In the genomic region with DNA sequence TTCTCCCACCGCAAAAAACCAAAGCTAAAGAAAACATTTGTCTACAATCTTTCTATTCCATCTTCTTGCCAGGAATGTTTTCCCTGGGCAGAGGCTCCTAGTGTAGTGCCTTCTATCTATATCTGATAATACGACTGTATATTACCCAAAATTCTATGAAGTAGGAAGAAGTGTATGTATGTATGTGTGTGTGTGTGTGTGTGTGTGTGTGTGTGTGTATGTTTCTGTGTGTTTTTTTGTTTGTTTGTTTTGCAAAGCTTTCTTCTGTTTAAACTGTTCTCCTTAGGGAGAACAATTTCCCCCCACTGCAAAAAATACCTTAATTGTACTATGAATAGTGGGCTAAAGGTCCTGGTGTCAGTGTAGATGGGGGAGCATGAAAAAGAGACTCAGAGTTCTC, we compare ENCODE assay signal across 2 cellular contexts.
TF ChIP-seq lines count a peak whose summit lies in the region.

No MANE protein-coding gene starts in this region.

TF ChIP-seq in liver, 16 proteins besides CTCF, POLR2A, EP300 and RAD21 (continued from another document):
- TF ChIP-seq, protein P1, sequence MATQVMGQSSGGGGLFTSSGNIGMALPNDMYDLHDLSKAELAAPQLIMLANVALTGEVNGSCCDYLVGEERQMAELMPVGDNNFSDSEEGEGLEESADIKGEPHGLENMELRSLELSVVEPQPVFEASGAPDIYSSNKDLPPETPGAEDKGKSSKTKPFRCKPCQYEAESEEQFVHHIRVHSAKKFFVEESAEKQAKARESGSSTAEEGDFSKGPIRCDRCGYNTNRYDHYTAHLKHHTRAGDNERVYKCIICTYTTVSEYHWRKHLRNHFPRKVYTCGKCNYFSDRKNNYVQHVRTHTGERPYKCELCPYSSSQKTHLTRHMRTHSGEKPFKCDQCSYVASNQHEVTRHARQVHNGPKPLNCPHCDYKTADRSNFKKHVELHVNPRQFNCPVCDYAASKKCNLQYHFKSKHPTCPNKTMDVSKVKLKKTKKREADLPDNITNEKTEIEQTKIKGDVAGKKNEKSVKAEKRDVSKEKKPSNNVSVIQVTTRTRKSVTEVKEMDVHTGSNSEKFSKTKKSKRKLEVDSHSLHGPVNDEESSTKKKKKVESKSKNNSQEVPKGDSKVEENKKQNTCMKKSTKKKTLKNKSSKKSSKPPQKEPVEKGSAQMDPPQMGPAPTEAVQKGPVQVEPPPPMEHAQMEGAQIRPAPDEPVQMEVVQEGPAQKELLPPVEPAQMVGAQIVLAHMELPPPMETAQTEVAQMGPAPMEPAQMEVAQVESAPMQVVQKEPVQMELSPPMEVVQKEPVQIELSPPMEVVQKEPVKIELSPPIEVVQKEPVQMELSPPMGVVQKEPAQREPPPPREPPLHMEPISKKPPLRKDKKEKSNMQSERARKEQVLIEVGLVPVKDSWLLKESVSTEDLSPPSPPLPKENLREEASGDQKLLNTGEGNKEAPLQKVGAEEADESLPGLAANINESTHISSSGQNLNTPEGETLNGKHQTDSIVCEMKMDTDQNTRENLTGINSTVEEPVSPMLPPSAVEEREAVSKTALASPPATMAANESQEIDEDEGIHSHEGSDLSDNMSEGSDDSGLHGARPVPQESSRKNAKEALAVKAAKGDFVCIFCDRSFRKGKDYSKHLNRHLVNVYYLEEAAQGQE (IDR thresholded peaks at IDR 0.05) = no peak

TF ChIP-seq in HepG2, 621 proteins besides CTCF, POLR2A, EP300 and RAD21 (continued from another document):
- TF ChIP-seq, protein P2, sequence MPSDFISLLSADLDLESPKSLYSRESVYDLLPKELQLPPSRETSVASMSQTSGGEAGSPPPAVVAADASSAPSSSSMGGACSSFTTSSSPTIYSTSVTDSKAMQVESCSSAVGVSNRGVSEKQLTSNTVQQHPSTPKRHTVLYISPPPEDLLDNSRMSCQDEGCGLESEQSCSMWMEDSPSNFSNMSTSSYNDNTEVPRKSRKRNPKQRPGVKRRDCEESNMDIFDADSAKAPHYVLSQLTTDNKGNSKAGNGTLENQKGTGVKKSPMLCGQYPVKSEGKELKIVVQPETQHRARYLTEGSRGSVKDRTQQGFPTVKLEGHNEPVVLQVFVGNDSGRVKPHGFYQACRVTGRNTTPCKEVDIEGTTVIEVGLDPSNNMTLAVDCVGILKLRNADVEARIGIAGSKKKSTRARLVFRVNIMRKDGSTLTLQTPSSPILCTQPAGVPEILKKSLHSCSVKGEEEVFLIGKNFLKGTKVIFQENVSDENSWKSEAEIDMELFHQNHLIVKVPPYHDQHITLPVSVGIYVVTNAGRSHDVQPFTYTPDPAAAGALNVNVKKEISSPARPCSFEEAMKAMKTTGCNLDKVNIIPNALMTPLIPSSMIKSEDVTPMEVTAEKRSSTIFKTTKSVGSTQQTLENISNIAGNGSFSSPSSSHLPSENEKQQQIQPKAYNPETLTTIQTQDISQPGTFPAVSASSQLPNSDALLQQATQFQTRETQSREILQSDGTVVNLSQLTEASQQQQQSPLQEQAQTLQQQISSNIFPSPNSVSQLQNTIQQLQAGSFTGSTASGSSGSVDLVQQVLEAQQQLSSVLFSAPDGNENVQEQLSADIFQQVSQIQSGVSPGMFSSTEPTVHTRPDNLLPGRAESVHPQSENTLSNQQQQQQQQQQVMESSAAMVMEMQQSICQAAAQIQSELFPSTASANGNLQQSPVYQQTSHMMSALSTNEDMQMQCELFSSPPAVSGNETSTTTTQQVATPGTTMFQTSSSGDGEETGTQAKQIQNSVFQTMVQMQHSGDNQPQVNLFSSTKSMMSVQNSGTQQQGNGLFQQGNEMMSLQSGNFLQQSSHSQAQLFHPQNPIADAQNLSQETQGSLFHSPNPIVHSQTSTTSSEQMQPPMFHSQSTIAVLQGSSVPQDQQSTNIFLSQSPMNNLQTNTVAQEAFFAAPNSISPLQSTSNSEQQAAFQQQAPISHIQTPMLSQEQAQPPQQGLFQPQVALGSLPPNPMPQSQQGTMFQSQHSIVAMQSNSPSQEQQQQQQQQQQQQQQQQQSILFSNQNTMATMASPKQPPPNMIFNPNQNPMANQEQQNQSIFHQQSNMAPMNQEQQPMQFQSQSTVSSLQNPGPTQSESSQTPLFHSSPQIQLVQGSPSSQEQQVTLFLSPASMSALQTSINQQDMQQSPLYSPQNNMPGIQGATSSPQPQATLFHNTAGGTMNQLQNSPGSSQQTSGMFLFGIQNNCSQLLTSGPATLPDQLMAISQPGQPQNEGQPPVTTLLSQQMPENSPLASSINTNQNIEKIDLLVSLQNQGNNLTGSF (CRISPR knock-in tag; IDR thresholded peaks at IDR 0.05) = no peak
- TF ChIP-seq, protein P3, sequence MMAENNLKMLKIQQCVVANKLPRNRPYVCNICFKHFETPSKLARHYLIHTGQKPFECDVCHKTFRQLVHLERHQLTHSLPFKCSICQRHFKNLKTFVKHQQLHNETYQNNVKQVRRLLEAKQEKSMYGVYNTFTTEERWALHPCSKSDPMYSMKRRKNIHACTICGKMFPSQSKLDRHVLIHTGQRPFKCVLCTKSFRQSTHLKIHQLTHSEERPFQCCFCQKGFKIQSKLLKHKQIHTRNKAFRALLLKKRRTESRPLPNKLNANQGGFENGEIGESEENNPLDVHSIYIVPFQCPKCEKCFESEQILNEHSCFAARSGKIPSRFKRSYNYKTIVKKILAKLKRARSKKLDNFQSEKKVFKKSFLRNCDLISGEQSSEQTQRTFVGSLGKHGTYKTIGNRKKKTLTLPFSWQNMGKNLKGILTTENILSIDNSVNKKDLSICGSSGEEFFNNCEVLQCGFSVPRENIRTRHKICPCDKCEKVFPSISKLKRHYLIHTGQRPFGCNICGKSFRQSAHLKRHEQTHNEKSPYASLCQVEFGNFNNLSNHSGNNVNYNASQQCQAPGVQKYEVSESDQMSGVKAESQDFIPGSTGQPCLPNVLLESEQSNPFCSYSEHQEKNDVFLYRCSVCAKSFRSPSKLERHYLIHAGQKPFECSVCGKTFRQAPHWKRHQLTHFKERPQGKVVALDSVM (CRISPR knock-in tag; IDR thresholded peaks at IDR 0.05) = no peak
- TF ChIP-seq RELA (CRISPR knock-in tag; IDR thresholded peaks at IDR 0.05) (no peak), SIX4 (CRISPR knock-in tag; IDR thresholded peaks at IDR 0.05) (no peak), ZNF512B (CRISPR knock-in tag; IDR thresholded peaks at IDR 0.05; ENCODE audit: borderline replicate concordance) (no peak), ZNF737 (CRISPR knock-in tag; IDR thresholded peaks at IDR 0.05; ENCODE audit: borderline replicate concordance) (no peak), ZBTB3 (CRISPR knock-in tag; IDR thresholded peaks at IDR 0.05; ENCODE audit: borderline replicate concordance, low read depth) (no peak), ZNF3 (CRISPR knock-in tag; IDR thresholded peaks at IDR 0.05) (no peak)
- TF ChIP-seq, protein P4, sequence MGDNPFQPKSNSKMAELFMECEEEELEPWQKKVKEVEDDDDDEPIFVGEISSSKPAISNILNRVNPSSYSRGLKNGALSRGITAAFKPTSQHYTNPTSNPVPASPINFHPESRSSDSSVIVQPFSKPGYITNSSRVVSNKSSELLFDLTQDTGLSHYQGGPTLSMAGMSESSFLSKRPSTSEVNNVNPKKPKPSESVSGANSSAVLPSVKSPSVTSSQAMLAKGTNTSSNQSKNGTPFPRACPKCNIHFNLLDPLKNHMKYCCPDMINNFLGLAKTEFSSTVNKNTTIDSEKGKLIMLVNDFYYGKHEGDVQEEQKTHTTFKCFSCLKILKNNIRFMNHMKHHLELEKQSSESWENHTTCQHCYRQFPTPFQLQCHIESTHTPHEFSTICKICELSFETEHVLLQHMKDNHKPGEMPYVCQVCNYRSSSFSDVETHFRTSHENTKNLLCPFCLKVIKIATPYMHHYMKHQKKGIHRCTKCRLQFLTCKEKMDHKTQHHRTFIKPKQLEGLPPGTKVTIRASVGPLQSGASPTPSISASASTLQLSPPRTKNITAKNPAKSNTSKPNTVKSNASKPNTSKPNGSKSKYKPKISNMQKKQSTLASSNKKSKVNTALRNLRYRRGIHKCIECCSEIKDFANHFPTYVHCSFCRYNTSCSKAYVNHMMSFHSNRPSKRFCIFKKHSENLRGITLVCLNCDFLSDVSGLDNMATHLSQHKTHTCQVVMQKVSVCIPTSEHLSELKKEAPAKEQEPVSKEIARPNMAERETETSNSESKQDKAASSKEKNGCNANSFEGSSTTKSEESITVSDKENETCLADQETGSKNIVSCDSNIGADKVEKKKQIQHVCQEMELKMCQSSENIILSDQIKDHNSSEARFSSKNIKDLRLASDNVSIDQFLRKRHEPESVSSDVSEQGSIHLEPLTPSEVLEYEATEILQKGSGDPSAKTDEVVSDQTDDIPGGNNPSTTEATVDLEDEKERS (CRISPR knock-in tag; IDR thresholded peaks at IDR 0.05) = no peak
